13 cellular contexts compared by ENCODE assay signal in genomic region chr1:202684716-202685115, GRCh38.
"Had no signal": no experiment of that assay in that cellular context is flagged by ENCODE, and none has a peak within 500 bp of the region (broad histone marks: within the 10 kb centered on the region; RNA-seq: fewer than 3 reads in every experiment).

No MANE protein-coding gene starts in this region.

- H3K9ac ChIP-seq: neural progenitor cell had no signal

- DNase-seq: activated CD4-positive, alpha-beta T cell treated with anti-CD3 and anti-CD28 coated beads, Interleukin-2, amount 50 U/mL, for 4 hours; activated effector memory CD4-positive, alpha-beta T cell treated with anti-CD3 and anti-CD28 coated beads, Interleukin-2, amount 50 U/mL, for 16 hours; activated T-cell treated with anti-CD3 and anti-CD28 coated beads, Interleukin-2, amount 50 U/mL, for 72 hours; effector CD4-positive, alpha-beta T cell; head of caudate nucleus; mesenchymal stem cell; naive thymus-derived CD4-positive, alpha-beta T cell; right cardiac atrium; stimulated activated naive CD8-positive, alpha-beta T cell treated with anti-CD3 and anti-CD28 coated beads, Interleukin-15, Interleukin-2, amounts not matched to agents 100 U/mL and 50 U/mL, for 24 hours; transverse colon had no signal

- H3K27me3 ChIP-seq: neural progenitor cell, vagina had no signal

- H3K9me3 ChIP-seq: prostate gland, transverse colon, vagina had no signal

- H3K4me1 ChIP-seq: prostate gland, transverse colon, vagina had no signal

- H2AFZ ChIP-seq: neural progenitor cell had no signal

- H3K4me2 ChIP-seq: neural progenitor cell had no signal

- H3K36me3 ChIP-seq: neural progenitor cell, prostate gland, transverse colon, vagina had no signal

- H3K27ac ChIP-seq: neural progenitor cell, prostate gland, transverse colon, vagina had no signal

- H3K4me3 ChIP-seq: neural progenitor cell, prostate gland, transverse colon, vagina had no signal
